1 cellular context compared by ENCODE assay signal in genomic region chr6:150491796-150492142, GRCh38.
A peak's percentile ranks its signal among the peaks of the same experiment; 100 is the strongest.
TF ChIP-seq lines count a peak whose summit lies in the region.

No MANE protein-coding gene starts in this region.

TF ChIP-seq in K562, 482 proteins besides CTCF, POLR2A, EP300 and RAD21:
- TF ChIP-seq ZNF780A (CRISPR knock-in tag; IDR thresholded peaks at IDR 0.05) (no peak), HMBOX1 (IDR thresholded peaks at IDR 0.05) (peak; percentile 14; the same call in 1 of the 2 replicates)
